Comparison of ENCODE assay signal across 2 cellular contexts in the genomic region with DNA sequence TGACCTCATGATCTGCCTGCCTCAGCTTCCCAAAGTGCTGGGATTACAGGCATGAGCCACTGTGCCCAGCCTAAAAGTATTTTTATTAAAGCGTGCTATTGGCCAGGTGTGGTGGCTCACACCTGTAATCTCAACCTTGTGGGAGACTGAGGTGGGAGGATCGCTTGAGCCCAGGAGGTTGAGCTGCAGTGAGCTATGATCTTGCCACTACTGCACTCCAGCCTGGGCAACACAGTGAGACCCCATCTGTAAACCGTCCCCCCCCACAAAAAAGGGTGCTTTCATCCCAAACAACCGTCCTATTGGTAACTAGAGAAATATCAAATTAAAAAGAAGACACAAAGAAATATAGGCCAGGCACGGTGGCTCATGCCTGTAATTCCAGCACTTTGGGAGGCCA.
TF ChIP-seq lines count a peak whose summit lies in the region.
"Not testable (repeated sequence)": the region's sequence is repeated elsewhere in the genome, so short reads cannot be mapped to it uniquely, and the experiment has no call there.

No MANE protein-coding gene starts in this region.

TF ChIP-seq in HEK293, 187 proteins besides CTCF, POLR2A, EP300 and RAD21:
- peak; percentile 69 for TF ChIP-seq ZNF121 (tag by site-specific recombination; IDR thresholded peaks at IDR 0.05)

TF ChIP-seq in K562, 482 proteins besides CTCF, POLR2A, EP300 and RAD21:
- TF ChIP-seq, protein P1, sequence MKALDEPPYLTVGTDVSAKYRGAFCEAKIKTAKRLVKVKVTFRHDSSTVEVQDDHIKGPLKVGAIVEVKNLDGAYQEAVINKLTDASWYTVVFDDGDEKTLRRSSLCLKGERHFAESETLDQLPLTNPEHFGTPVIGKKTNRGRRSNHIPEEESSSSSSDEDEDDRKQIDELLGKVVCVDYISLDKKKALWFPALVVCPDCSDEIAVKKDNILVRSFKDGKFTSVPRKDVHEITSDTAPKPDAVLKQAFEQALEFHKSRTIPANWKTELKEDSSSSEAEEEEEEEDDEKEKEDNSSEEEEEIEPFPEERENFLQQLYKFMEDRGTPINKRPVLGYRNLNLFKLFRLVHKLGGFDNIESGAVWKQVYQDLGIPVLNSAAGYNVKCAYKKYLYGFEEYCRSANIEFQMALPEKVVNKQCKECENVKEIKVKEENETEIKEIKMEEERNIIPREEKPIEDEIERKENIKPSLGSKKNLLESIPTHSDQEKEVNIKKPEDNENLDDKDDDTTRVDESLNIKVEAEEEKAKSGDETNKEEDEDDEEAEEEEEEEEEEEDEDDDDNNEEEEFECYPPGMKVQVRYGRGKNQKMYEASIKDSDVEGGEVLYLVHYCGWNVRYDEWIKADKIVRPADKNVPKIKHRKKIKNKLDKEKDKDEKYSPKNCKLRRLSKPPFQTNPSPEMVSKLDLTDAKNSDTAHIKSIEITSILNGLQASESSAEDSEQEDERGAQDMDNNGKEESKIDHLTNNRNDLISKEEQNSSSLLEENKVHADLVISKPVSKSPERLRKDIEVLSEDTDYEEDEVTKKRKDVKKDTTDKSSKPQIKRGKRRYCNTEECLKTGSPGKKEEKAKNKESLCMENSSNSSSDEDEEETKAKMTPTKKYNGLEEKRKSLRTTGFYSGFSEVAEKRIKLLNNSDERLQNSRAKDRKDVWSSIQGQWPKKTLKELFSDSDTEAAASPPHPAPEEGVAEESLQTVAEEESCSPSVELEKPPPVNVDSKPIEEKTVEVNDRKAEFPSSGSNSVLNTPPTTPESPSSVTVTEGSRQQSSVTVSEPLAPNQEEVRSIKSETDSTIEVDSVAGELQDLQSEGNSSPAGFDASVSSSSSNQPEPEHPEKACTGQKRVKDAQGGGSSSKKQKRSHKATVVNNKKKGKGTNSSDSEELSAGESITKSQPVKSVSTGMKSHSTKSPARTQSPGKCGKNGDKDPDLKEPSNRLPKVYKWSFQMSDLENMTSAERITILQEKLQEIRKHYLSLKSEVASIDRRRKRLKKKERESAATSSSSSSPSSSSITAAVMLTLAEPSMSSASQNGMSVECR (CRISPR knock-in tag; IDR thresholded peaks at IDR 0.05) = peak; percentile 64; the same call in 1 of the 2 replicates
- TF ChIP-seq CEBPG (CRISPR knock-in tag; IDR thresholded peaks at IDR 0.05) = peak; percentile 21; the same call in 1 of the 2 replicates
- TF ChIP-seq CEBPG (tag; conservative IDR thresholded peaks at IDR 0.05 in 1 of 2, IDR thresholded peaks at IDR 0.05 in 1 of 2); JUN (IDR thresholded peaks at IDR 0.05; ENCODE audit: borderline replicate concordance, low read depth, low read length): not testable (repeated sequence)
- 0 out of 2 replicates have a peak, but pooled peaks have one; percentile 30 for TF ChIP-seq JUN (CRISPR knock-in tag; IDR thresholded peaks at IDR 0.05; ENCODE audit: borderline replicate concordance)
- TF ChIP-seq, protein P2, sequence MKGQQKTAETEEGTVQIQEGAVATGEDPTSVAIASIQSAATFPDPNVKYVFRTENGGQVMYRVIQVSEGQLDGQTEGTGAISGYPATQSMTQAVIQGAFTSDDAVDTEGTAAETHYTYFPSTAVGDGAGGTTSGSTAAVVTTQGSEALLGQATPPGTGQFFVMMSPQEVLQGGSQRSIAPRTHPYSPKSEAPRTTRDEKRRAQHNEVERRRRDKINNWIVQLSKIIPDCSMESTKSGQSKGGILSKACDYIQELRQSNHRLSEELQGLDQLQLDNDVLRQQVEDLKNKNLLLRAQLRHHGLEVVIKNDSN (CRISPR knock-in tag; IDR thresholded peaks at IDR 0.05) = peak; percentile 47; the same call in 1 of the 2 replicates
- peak; percentile 98 for TF ChIP-seq ZNF121 (CRISPR knock-in tag; conservative IDR thresholded peaks at IDR 0.05)
- peak; percentile 75; the same call in 1 of the 2 replicates for TF ChIP-seq FOXP1 (CRISPR knock-in tag; IDR thresholded peaks at IDR 0.05)
- TF ChIP-seq, protein P3, sequence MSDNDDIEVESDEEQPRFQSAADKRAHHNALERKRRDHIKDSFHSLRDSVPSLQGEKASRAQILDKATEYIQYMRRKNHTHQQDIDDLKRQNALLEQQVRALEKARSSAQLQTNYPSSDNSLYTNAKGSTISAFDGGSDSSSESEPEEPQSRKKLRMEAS (CRISPR knock-in tag; IDR thresholded peaks at IDR 0.05) = peak; percentile 55
- TF ChIP-seq RBM25 (IDR thresholded peaks at IDR 0.05; ENCODE audit: low read depth, low read length, severe bottlenecking) = peak; percentile 10
- TF ChIP-seq, protein P4, sequence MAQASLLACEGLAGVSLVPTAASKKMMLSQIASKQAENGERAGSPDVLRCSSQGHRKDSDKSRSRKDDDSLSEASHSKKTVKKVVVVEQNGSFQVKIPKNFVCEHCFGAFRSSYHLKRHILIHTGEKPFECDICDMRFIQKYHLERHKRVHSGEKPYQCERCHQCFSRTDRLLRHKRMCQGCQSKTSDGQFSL (CRISPR knock-in tag; IDR thresholded peaks at IDR 0.05) = peak; percentile 61; the same call in 1 of the 2 replicates
- TF ChIP-seq, protein P4 (tag; IDR thresholded peaks at IDR 0.05) = not testable (repeated sequence)
